In the genomic region with DNA sequence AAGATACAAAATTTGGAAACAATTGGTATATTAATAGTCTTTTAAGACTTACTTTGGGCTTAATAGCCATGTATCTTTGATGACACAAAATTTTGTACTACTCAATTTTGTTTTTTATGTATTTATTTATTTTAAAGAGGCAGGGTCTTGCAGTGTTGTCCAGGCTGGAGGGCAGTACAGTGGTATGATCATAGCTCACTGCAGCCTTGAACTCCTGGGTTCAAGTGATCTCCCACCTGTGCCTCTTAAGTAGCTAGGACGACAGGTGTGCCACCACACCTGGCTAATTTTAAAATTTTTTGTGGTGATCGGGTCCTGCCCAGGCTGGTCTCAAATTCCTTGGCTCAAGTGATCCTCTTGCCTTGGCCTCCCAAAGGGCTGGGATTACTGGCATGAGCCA, we compare ENCODE assay signal across 31 cellular contexts.
"Had no signal": no experiment of that assay in that cellular context is flagged by ENCODE, and none has a peak within 500 bp of the region (broad histone marks: within the 10 kb centered on the region; RNA-seq: fewer than 3 reads in every experiment).

No MANE protein-coding gene starts in this region.

- H3K4me3 Mint-ChIP-seq: activated CD4-positive, alpha-beta memory T cell treated with anti-CD3 and anti-CD28 coated beads for 36 hours; activated CD4-positive, alpha-beta T cell treated with anti-CD3 and anti-CD28 coated beads for 36 hours; activated CD4-positive, alpha-beta T cell treated with anti-CD3 and anti-CD28 coated beads, Interleukin-2, amount 10 ng/mL, durations not matched to agents 7 days and 5 days; activated naive CD4-positive, alpha-beta T cell treated with anti-CD3 and anti-CD28 coated beads for 36 hours; activated T-cell treated with anti-CD3 and anti-CD28 coated beads, Interleukin-2, amount 50 U/mL, for 4 hours; activated T-helper 1 cell treated with anti-CD3 and anti-CD28 coated beads, Interleukin-12 subunit alpha, Interleukin-12 subunit beta, Interleukin-2, Interleukin-4 antibody, amounts not matched to agents 30 ng/mL and 10 ng/mL and 1 ng/mL, durations not matched to agents 14 hours and 24 hours and 36 hours had no signal

- H3K36me3 Mint-ChIP-seq: activated CD4-positive, alpha-beta memory T cell treated with anti-CD3 and anti-CD28 coated beads for 36 hours; activated naive CD4-positive, alpha-beta T cell treated with anti-CD3 and anti-CD28 coated beads, Interleukin-2, amount 50 U/mL, for 72 hours had no signal

- H3K9me3 Mint-ChIP-seq: activated CD4-positive, alpha-beta memory T cell treated with anti-CD3 and anti-CD28 coated beads for 36 hours; activated CD4-positive, alpha-beta T cell treated with anti-CD3 and anti-CD28 coated beads, Interleukin-2, amount 10 ng/mL, durations not matched to agents 7 days and 5 days; activated naive CD4-positive, alpha-beta T cell treated with anti-CD3 and anti-CD28 coated beads for 36 hours; activated naive CD4-positive, alpha-beta T cell treated with anti-CD3 and anti-CD28 coated beads, Interleukin-2, amount 50 U/mL, for 72 hours; activated T-cell treated with anti-CD3 and anti-CD28 coated beads, Interleukin-2, amount 50 U/mL, for 4 hours; activated T-helper 1 cell treated with anti-CD3 and anti-CD28 coated beads, Interleukin-12 subunit alpha, Interleukin-12 subunit beta, Interleukin-2, Interleukin-4 antibody, amounts not matched to agents 30 ng/mL and 10 ng/mL and 1 ng/mL, durations not matched to agents 14 hours and 24 hours and 36 hours had no signal

- ATAC-seq: activated CD4-positive, alpha-beta T cell treated with anti-CD3 and anti-CD28 coated beads for 36 hours; activated CD4-positive, CD25-positive, alpha-beta regulatory T cell treated with anti-CD3 and anti-CD28 coated beads, Interleukin-2, amount 50 U/mL, for 24 hours; activated naive CD4-positive, alpha-beta T cell treated with anti-CD3 and anti-CD28 coated beads, Interleukin-2, amount 50 U/mL, for 72 hours; activated T-cell treated with anti-CD3 and anti-CD28 coated beads, Interleukin-2, amount 50 U/mL, for 4 hours; body of pancreas; Right ventricle myocardium inferior had no signal

- H3K27me3 Mint-ChIP-seq: activated CD4-positive, alpha-beta T cell treated with anti-CD3 and anti-CD28 coated beads for 36 hours had no signal

- DNase-seq: activated CD4-positive, alpha-beta memory T cell treated with anti-CD3 and anti-CD28 coated beads for 36 hours; activated CD4-positive, alpha-beta T cell treated with anti-CD3 and anti-CD28 coated beads for 36 hours; activated CD4-positive, alpha-beta T cell treated with anti-CD3 and anti-CD28 coated beads, Interleukin-2, amount 10 ng/mL, durations not matched to agents 7 days and 5 days; activated CD8-positive, alpha-beta memory T cell treated with anti-CD3 and anti-CD28 coated beads, Interleukin-2, amount 50 U/mL, for 4 hours; activated gamma-delta T cell treated with Interleukin-2 at 50 U/mL for 16 hours; activated naive CD4-positive, alpha-beta T cell treated with anti-CD3 and anti-CD28 coated beads for 36 hours; activated T-cell treated with anti-CD3 and anti-CD28 coated beads for 4 hours; activated T-cell treated with anti-CD3 and anti-CD28 coated beads, Interleukin-2, amount 50 U/mL, for 4 hours; adrenal gland; body of pancreas; NCI-H1092 treated with DMSO at 0.1 percent for 48 hours; NCI-H1417; NCI-H146; NCI-H187; NCI-H2029 treated with DMSO at 0.1 percent for 48 hours; NCI-H2107; NCI-H2171; NCI-H510A; NCI-H526; NCI-H748 treated with DMSO at 0.1 percent for 48 hours; PC-9; SIG-M5; SW 1271; T-helper 1 cell; T-helper 2 cell; T-helper 9 cell; WERI-Rb-1 had no signal

- H3K27ac Mint-ChIP-seq: activated CD4-positive, alpha-beta memory T cell treated with anti-CD3 and anti-CD28 coated beads for 36 hours; activated CD4-positive, alpha-beta T cell treated with anti-CD3 and anti-CD28 coated beads for 36 hours; activated CD4-positive, alpha-beta T cell treated with anti-CD3 and anti-CD28 coated beads, Interleukin-2, amount 10 ng/mL, durations not matched to agents 7 days and 5 days; activated naive CD4-positive, alpha-beta T cell treated with anti-CD3 and anti-CD28 coated beads for 36 hours; activated naive CD4-positive, alpha-beta T cell treated with anti-CD3 and anti-CD28 coated beads, Interleukin-2, amount 50 U/mL, for 72 hours; activated T-helper 1 cell treated with anti-CD3 and anti-CD28 coated beads, Interleukin-12 subunit alpha, Interleukin-12 subunit beta, Interleukin-2, Interleukin-4 antibody, amounts not matched to agents 30 ng/mL and 10 ng/mL and 1 ng/mL, durations not matched to agents 14 hours and 24 hours and 36 hours had no signal
